1 cellular context compared by ENCODE assay signal in genomic region chr20:63178445-63178818, GRCh38.
TF ChIP-seq lines count a peak whose summit lies in the region.

No MANE protein-coding gene starts in this region.

TF ChIP-seq in SK-N-SH, 30 proteins besides CTCF, POLR2A, EP300 and RAD21 (continued from another document):
- TF ChIP-seq CHD2 (IDR thresholded peaks at IDR 0.05; ENCODE audit: low read length, partially characterized antibody), result no peak
- no peak for TF ChIP-seq TEAD4 (IDR thresholded peaks at IDR 0.05; ENCODE audit: borderline replicate concordance, insufficient read depth)
- no peak for TF ChIP-seq FOSL2 (IDR thresholded peaks at IDR 0.05; ENCODE audit: borderline replicate concordance, low read depth)
